26 cellular contexts compared by ENCODE assay signal in the genomic region with DNA sequence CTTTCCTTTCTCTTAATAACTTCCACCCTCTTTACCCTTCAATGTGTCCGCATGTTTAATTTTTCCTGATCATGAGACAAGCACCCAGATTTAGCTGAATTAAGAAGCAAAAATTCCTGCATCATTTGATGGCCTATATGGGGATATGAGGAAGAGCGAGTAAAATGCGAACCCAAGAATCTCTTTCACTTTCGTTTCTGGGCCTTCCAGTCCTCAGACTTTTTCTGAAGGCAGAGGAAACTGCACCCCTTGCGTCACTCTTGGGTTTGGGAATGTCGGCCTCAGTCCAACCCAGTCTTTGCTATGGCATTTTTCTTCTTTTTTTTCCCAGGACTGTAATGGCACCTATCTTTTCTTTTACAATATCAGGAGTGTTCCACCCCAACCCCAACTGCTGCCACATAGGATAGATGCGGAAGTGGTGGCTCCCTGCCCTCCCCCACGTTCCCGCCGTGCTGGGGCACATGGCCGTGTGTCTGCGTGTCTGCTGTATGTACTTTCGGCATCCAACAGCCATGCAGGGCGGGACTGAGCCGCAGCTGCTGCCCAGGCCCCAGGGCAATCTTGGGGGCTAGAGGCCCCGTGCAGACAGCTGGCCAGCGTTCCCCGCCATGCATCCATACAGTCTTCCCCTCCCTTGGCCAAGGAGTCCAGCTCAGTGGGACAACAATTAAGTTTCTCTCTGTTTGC.
DNase-seq lines count a peak whose midpoint lies in the region; ATAC-seq, FAIRE-seq and TF ChIP-seq lines count a peak whose summit lies in the region.
"Had no signal": no experiment of that assay in that cellular context is flagged by ENCODE, and none has a peak within 500 bp of the region (broad histone marks: within the 10 kb centered on the region; RNA-seq: fewer than 3 reads in every experiment).

No MANE protein-coding gene starts in this region.

- H3K4me2 ChIP-seq in A549, result peak overlapping the region; percentile 32; the same call in 2 of the 3 replicates
- H3K4me2 ChIP-seq in OCI-LY1 (ENCODE audit: low read length), result peak overlapping the region; percentile 21
- H3K4me2 ChIP-seq: BLaER1 had no signal

- POLR2A ChIA-PET in A549 (lab: Yijun Ruan, JAX), result no interaction called here

- TF ChIP-seq CTCF in A549 (IDR thresholded peaks at IDR 0.05) (no peak), OCI-LY1 (IDR thresholded peaks at IDR 0.05; ENCODE audit: low read length) (no peak)

- peaks cover 0 to 6% of the 10 kb centered on the region in 2 donors for H3K9me3 Mint-ChIP-seq in effector memory CD8-positive, alpha-beta T cell
- H3K9me3 Mint-ChIP-seq in stimulated activated naive B cell treated with anti-CD40 and anti-IgM and Interleukin-4, amounts not matched to agents 10 μg/mL and 1 μg/mL and 100 μg/mL, for 72 hours, result peaks cover 4 to 13% of the 10 kb centered on the region in 2 donors

- H3K27me3 Mint-ChIP-seq in effector memory CD8-positive, alpha-beta T cell, result no peaks in the 10 kb centered on the region
- H3K27me3 Mint-ChIP-seq in stimulated activated naive B cell treated with anti-CD40 and anti-IgM and Interleukin-4, amounts not matched to agents 10 μg/mL and 1 μg/mL and 100 μg/mL, for 72 hours, result no peaks in the 10 kb centered on the region
- H3K27me3 Mint-ChIP-seq: IgD-negative memory B cell; naive thymus-derived CD4-positive, alpha-beta T cell had no signal

- no peaks in the 10 kb centered on the region for H4K20me1 ChIP-seq in OCI-LY1 (ENCODE audit: insufficient read depth, low read length)
- H4K20me1 ChIP-seq: BLaER1 had no signal

- ATAC-seq in A549, result no peak
- ATAC-seq in effector memory CD8-positive, alpha-beta T cell (replicated peaks), result no peak
- ATAC-seq in stimulated activated naive B cell treated with anti-CD40 and anti-IgM and Interleukin-4, amounts not matched to agents 10 μg/mL and 1 μg/mL and 100 μg/mL, for 72 hours (replicated peaks), result no peak
- no peak for ATAC-seq in GM21360 (IDR thresholded peaks at IDR 0.05; ENCODE audit: unreplicated experiment)
- ATAC-seq: activated T-cell treated with anti-CD3 and anti-CD28 coated beads, Interleukin-2, amount 50 U/mL, for 4 hours; esophagus mucosa; naive thymus-derived CD4-positive, alpha-beta T cell had no signal

- no peak overlapping the region for H3K9ac ChIP-seq in OCI-LY1 (ENCODE audit: low read length)
- H3K9ac ChIP-seq: BLaER1 had no signal

- WGBS in A549 (ENCODE audit: missing lambda C conversion rate), result 52% methylated on average over 16 of the region's 18 CpGs

- no peaks in the 10 kb centered on the region for H3K36me3 Mint-ChIP-seq in effector memory CD8-positive, alpha-beta T cell (ENCODE audit: insufficient read depth)
- no peaks in the 10 kb centered on the region for H3K36me3 Mint-ChIP-seq in stimulated activated naive B cell treated with anti-CD40 and anti-IgM and Interleukin-4, amounts not matched to agents 10 μg/mL and 1 μg/mL and 100 μg/mL, for 72 hours
- H3K36me3 Mint-ChIP-seq: IgD-negative memory B cell; naive thymus-derived CD4-positive, alpha-beta T cell had no signal

- no peak for TF ChIP-seq POLR2A in A549 (IDR thresholded peaks at IDR 0.05; ENCODE audit: low read length)

- FAIRE-seq in A549 (lab: Jason Lieb, UNC), result no peak
- FAIRE-seq: colon, frontal cortex, G401.6 had no signal

- no peaks in the 10 kb centered on the region for H3K27me3 ChIP-seq in OCI-LY1 (ENCODE audit: insufficient read depth, low read length)
- H3K27me3 ChIP-seq: BLaER1, upper lobe of left lung had no signal

- H3K4me3 ChIP-seq in A549 (no peak overlapping the region), OCI-LY1 (ENCODE audit: low read depth, low read length, poor library complexity, severe bottlenecking) (peak overlapping the region; percentile 14)
- H3K4me3 ChIP-seq: BLaER1, HAP-1, left ventricle myocardium inferior, skin epidermis, upper lobe of left lung had no signal

- peak overlapping the region; percentile 3; the same call in 1 of the 2 replicates for H2AFZ ChIP-seq in OCI-LY1 (ENCODE audit: low read length)

- TF ChIP-seq EP300 in A549 (IDR thresholded peaks at IDR 0.05), result no peak

- no peaks in the 10 kb centered on the region for H3K36me3 ChIP-seq in OCI-LY1 (ENCODE audit: insufficient read depth, low read length)
- H3K36me3 ChIP-seq: BLaER1, HAP-1, upper lobe of left lung had no signal

- DNase-seq in A549 (ENCODE audit: low read depth in 1 of 2, low spot score in 1 of 2), result no peak
- DNase-seq in H4 (ENCODE audit: low spot score), result peak; percentile 69
- DNase-seq in effector memory CD8-positive, alpha-beta T cell, result no peak
- DNase-seq in activated naive CD4-positive, alpha-beta T cell treated with Interleukin-2 at 50 U/mL for 16 hours, result no peak
- DNase-seq in stimulated activated naive B cell treated with anti-CD40 and anti-IgM and Interleukin-4, amounts not matched to agents 10 μg/mL and 1 μg/mL and 100 μg/mL, for 72 hours, result no peak
- no peak for DNase-seq in NCI-H1105 treated with DMSO at 0.1 percent for 48 hours (lab: John Stamatoyannopoulos, UW)
- DNase-seq: activated CD4-positive, alpha-beta T cell treated with anti-CD3 and anti-CD28 coated beads for 48 hours; activated T-cell treated with anti-CD3 and anti-CD28 coated beads, Interleukin-2, amount 50 U/mL, for 4 hours; left ventricle myocardium inferior; naive thymus-derived CD4-positive, alpha-beta T cell; NCI-H1694; NCI-H510A treated with DMSO at 0.1 percent for 48 hours; NK-92 treated with Interleukin-12 subunit alpha and Interleukin-12 subunit beta, amount 100 ng/mL, for 24 hours; occipital lobe had no signal

- peak overlapping the region; percentile 35 to 49 for H3K27ac Mint-ChIP-seq in effector memory CD8-positive, alpha-beta T cell
- H3K27ac Mint-ChIP-seq in stimulated activated naive B cell treated with anti-CD40 and anti-IgM and Interleukin-4, amounts not matched to agents 10 μg/mL and 1 μg/mL and 100 μg/mL, for 72 hours, result no peak overlapping the region
- H3K27ac Mint-ChIP-seq: naive thymus-derived CD4-positive, alpha-beta T cell; T-helper 1 cell treated with Interleukin-12 subunit alpha and Interleukin-12 subunit beta and Interleukin-4 antibody, amounts not matched to agents 30 μg/mL and 1 μg/mL, for 36 hours had no signal

- H3K9me2 ChIP-seq in OCI-LY1 (ENCODE audit: low read depth, low read length), result no peaks in the 10 kb centered on the region

- H3K27ac ChIP-seq in A549 (no peak overlapping the region), OCI-LY1 (ENCODE audit: low read depth, low read length, poor library complexity, severe bottlenecking) (no peak overlapping the region)
- H3K27ac ChIP-seq: BLaER1, left ventricle myocardium inferior, skin epidermis, upper lobe of left lung had no signal

- peak overlapping the region; percentile 41 to 45 for H3K4me3 Mint-ChIP-seq in effector memory CD8-positive, alpha-beta T cell
- no peak overlapping the region for H3K4me3 Mint-ChIP-seq in stimulated activated naive B cell treated with anti-CD40 and anti-IgM and Interleukin-4, amounts not matched to agents 10 μg/mL and 1 μg/mL and 100 μg/mL, for 72 hours
- H3K4me3 Mint-ChIP-seq: activated T-cell treated with anti-CD3 and anti-CD28 coated beads, Interleukin-2, amount 50 U/mL, for 4 hours; naive thymus-derived CD4-positive, alpha-beta T cell; T-helper 1 cell treated with Interleukin-12 subunit alpha and Interleukin-12 subunit beta and Interleukin-4 antibody, amounts not matched to agents 30 μg/mL and 1 μg/mL, for 36 hours had no signal

- H3K4me1 Mint-ChIP-seq in effector memory CD8-positive, alpha-beta T cell (ENCODE audit: low read depth in 2 of 2), result peaks cover 4 to 6% of the 10 kb centered on the region in 2 donors
- H3K4me1 Mint-ChIP-seq in stimulated activated naive B cell treated with anti-CD40 and anti-IgM and Interleukin-4, amounts not matched to agents 10 μg/mL and 1 μg/mL and 100 μg/mL, for 72 hours, result no peaks in the 10 kb centered on the region
- H3K4me1 Mint-ChIP-seq: IgD-negative memory B cell; naive thymus-derived CD4-positive, alpha-beta T cell had no signal

- H3K9me3 ChIP-seq in A549 (no peaks in the 10 kb centered on the region), OCI-LY1 (ENCODE audit: low read length) (peaks cover 9% of the 10 kb centered on the region; the same call in 1 of the 2 replicates)
- H3K9me3 ChIP-seq: HAP-1 had no signal

- CTCF ChIA-PET in A549 (lab: Yijun Ruan, JAX), result interaction anchor here (1.1 kb wide), 1 partner anchor 982 kb away, joined by 3 read pairs; no protein-coding TSS in a partner anchor

- TF ChIP-seq RAD21 in A549 (conservative IDR thresholded peaks at IDR 0.05 in 1 of 2, IDR thresholded peaks at IDR 0.05 in 1 of 2), result no peak

- H3F3A ChIP-seq in OCI-LY1 (ENCODE audit: insufficient read depth, low read length), result no peaks in the 10 kb centered on the region

- H3K4me1 ChIP-seq in A549 (no peaks in the 10 kb centered on the region), OCI-LY1 (ENCODE audit: insufficient read depth, low read length, severe bottlenecking) (peaks cover 6% of the 10 kb centered on the region)
- H3K4me1 ChIP-seq: BLaER1, HAP-1, left ventricle myocardium inferior, upper lobe of left lung had no signal

- H3K79me2 ChIP-seq in OCI-LY1 (ENCODE audit: insufficient read depth, low read length), result no peaks in the 10 kb centered on the region

TF ChIP-seq in A549, 52 proteins besides CTCF, POLR2A, EP300 and RAD21 (continues in another document):
- no peak for TF ChIP-seq RFX5 (IDR thresholded peaks at IDR 0.05)
- TF ChIP-seq MAZ (IDR thresholded peaks at IDR 0.05; ENCODE audit: borderline replicate concordance, low read depth, low read length), result no peak
- TF ChIP-seq, protein P1, sequence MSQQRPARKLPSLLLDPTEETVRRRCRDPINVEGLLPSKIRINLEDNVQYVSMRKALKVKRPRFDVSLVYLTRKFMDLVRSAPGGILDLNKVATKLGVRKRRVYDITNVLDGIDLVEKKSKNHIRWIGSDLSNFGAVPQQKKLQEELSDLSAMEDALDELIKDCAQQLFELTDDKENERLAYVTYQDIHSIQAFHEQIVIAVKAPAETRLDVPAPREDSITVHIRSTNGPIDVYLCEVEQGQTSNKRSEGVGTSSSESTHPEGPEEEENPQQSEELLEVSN (IDR thresholded peaks at IDR 0.05; ENCODE audit: borderline replicate concordance, low read depth), result no peak
- TF ChIP-seq, protein P2, sequence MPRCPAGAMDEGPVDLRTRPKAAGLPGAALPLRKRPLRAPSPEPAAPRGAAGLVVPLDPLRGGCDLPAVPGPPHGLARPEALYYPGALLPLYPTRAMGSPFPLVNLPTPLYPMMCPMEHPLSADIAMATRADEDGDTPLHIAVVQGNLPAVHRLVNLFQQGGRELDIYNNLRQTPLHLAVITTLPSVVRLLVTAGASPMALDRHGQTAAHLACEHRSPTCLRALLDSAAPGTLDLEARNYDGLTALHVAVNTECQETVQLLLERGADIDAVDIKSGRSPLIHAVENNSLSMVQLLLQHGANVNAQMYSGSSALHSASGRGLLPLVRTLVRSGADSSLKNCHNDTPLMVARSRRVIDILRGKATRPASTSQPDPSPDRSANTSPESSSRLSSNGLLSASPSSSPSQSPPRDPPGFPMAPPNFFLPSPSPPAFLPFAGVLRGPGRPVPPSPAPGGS (IDR thresholded peaks at IDR 0.05), result no peak
- no peak for TF ChIP-seq CBX8 (IDR thresholded peaks at IDR 0.05)
- TF ChIP-seq, protein P3, sequence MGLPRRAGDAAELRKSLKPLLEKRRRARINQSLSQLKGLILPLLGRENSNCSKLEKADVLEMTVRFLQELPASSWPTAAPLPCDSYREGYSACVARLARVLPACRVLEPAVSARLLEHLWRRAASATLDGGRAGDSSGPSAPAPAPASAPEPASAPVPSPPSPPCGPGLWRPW (IDR thresholded peaks at IDR 0.05), result no peak
- no peak for TF ChIP-seq ESRRA (IDR thresholded peaks at IDR 0.05; ENCODE audit: borderline replicate concordance, low read length)

Comparison
In these comparisons a context has a peak if more than half of its experiments do, and no peak if none do; other contexts are left out.
1. H3K4me3 Mint-ChIP-seq: peak in effector memory CD8-positive, alpha-beta T cell (2 of 2); none in stimulated activated naive B cell treated with anti-CD40 and anti-IgM and Interleukin-4, amounts not matched to agents 10 μg/mL and 1 μg/mL and 100 μg/mL, for 72 hours (0 of 2).